ENCODE assay signal across 31 cellular contexts in genomic region chr4:153873741-153874140, GRCh38.
"Had no signal": no experiment of that assay in that cellular context is flagged by ENCODE, and none has a peak within 500 bp of the region (broad histone marks: within the 10 kb centered on the region; RNA-seq: fewer than 3 reads in every experiment).

No MANE protein-coding gene starts in this region.

- H3K27me3 ChIP-seq: MG63 had no signal

- ATAC-seq: Panc1, SK-N-SH treated with all-trans-retinoic acid at 6 μM for 48 hours, T-cell had no signal

- H3K4me3 ChIP-seq: MG63, PC-9, SK-N-MC had no signal

- H3K4me1 Mint-ChIP-seq: T-cell had no signal

- H3K36me3 ChIP-seq: MG63 had no signal

- H3K9ac ChIP-seq: KMS-11 had no signal

- H2AFZ ChIP-seq: PC-9 had no signal

- H3K36me3 Mint-ChIP-seq: T-cell had no signal

- DNase-seq: Karpas-422, MG63, NCI-H1048, NCI-H1092 treated with DMSO at 0.1 percent for 48 hours, NCI-H1105 treated with DMSO at 0.1 percent for 48 hours, NCI-H1417, NCI-H1436, NCI-H146, NCI-H1694, NCI-H187, NCI-H1930, NCI-H2029 treated with DMSO at 0.1 percent for 48 hours, NCI-H2081 treated with DMSO at 0.1 percent for 48 hours, NCI-H2107, NCI-H2171, NCI-H226, NCI-H446 treated with DMSO at 0.1 percent for 48 hours, NCI-H510A, NCI-H524, NCI-H526, NCI-H69, NCI-H748 treated with DMSO at 0.1 percent for 48 hours, PC-9, Right ventricle myocardium superior, RPMI8226, SHP77 treated with DMSO at 0.1 percent for 48 hours, T-cell had no signal

- H3K27ac ChIP-seq: KMS-11, PC-9, SK-N-MC had no signal

- H3K4me2 ChIP-seq: KMS-11, PC-9 had no signal

- H3K4me3 Mint-ChIP-seq: T-cell had no signal

- H3K27ac Mint-ChIP-seq: T-cell had no signal

- H3K9me3 ChIP-seq: MG63 had no signal
